In the genomic region with DNA sequence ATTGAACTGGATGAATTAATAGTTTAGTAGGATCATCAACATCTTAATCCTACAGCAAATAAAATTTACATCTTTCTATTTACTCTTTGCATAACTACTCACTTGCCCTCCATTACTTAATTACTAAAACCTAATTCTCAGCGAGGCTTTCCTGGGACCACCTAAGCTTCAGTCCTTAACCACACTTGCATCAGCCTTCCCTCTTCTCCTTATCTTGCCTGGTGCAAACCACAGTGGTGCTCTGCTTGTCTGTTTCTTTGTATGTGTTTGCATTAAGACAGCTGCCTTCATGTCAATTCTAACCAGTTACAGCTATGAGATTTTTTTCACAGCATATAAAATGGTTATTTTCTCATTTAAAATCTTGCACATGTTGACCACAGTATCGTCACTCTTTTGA, we compare ENCODE assay signal across 1 cellular context.
TF ChIP-seq lines count a peak whose summit lies in the region.

No MANE protein-coding gene starts in this region.

TF ChIP-seq in K562, 482 proteins besides CTCF, POLR2A, EP300 and RAD21:
- TF ChIP-seq, protein P1, sequence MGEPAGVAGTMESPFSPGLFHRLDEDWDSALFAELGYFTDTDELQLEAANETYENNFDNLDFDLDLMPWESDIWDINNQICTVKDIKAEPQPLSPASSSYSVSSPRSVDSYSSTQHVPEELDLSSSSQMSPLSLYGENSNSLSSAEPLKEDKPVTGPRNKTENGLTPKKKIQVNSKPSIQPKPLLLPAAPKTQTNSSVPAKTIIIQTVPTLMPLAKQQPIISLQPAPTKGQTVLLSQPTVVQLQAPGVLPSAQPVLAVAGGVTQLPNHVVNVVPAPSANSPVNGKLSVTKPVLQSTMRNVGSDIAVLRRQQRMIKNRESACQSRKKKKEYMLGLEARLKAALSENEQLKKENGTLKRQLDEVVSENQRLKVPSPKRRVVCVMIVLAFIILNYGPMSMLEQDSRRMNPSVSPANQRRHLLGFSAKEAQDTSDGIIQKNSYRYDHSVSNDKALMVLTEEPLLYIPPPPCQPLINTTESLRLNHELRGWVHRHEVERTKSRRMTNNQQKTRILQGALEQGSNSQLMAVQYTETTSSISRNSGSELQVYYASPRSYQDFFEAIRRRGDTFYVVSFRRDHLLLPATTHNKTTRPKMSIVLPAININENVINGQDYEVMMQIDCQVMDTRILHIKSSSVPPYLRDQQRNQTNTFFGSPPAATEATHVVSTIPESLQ (CRISPR knock-in tag; IDR thresholded peaks at IDR 0.05): no peak
- TF ChIP-seq ZNF76 (CRISPR knock-in tag; IDR thresholded peaks at IDR 0.05; ENCODE audit: borderline replicate concordance): no peak
- no peak for TF ChIP-seq BRF1 (IDR thresholded peaks at IDR 0.05; ENCODE audit: borderline replicate concordance, extremely low read depth, insufficient read length)
- TF ChIP-seq TRIM24 (IDR thresholded peaks at IDR 0.05): peak; percentile 90 to 91; a peak in 3 of 4 replicates
- peak; percentile 61; the same call in 1 of the 2 replicates for TF ChIP-seq ESRRA (IDR thresholded peaks at IDR 0.05; ENCODE audit: borderline replicate concordance, low read depth)
- TF ChIP-seq RCOR1 (IDR thresholded peaks at IDR 0.05; ENCODE audit: borderline replicate concordance in 1 of 2, low read depth in 2 of 2, low read length in 2 of 2): peak in 1 of 2 experiments; percentile 66; a peak in 1 of 4 replicates
- TF ChIP-seq HES1 (IDR thresholded peaks at IDR 0.05; ENCODE audit: low read depth): peak; percentile 10; the same call in 1 of the 2 replicates
- TF ChIP-seq ATF4 (CRISPR knock-in tag; IDR thresholded peaks at IDR 0.05): peak; percentile 90
- no peak for TF ChIP-seq ZNF75A (CRISPR knock-in tag; IDR thresholded peaks at IDR 0.05)
- TF ChIP-seq DPF2 (IDR thresholded peaks at IDR 0.05): peak; percentile 66; the same call in 1 of the 2 replicates
- no peak for TF ChIP-seq KDM4B (IDR thresholded peaks at IDR 0.05; ENCODE audit: borderline replicate concordance in 2 of 2, low read depth in 1 of 2)
- peak; percentile 73 for TF ChIP-seq CEBPG (CRISPR knock-in tag; IDR thresholded peaks at IDR 0.05)
- TF ChIP-seq CEBPG (tag; conservative IDR thresholded peaks at IDR 0.05 in 1 of 2, IDR thresholded peaks at IDR 0.05 in 1 of 2): peak; percentile 40 to 61; a peak in 3 of 4 replicates
- TF ChIP-seq MYC (IDR thresholded peaks at IDR 0.05; ENCODE audit: low read depth, low read length): peak; percentile 49
- no peak for TF ChIP-seq MYC (CRISPR knock-in tag; IDR thresholded peaks at IDR 0.05; ENCODE audit: borderline replicate concordance, low read depth)
- no peak for TF ChIP-seq GABPB2 (CRISPR knock-in tag; conservative IDR thresholded peaks at IDR 0.05)
- peak in 1 of 2 experiments; percentile 13; a peak in 1 of 4 replicates for TF ChIP-seq TBL1XR1 (IDR thresholded peaks at IDR 0.05; ENCODE audit: low read length in 2 of 2)
- TF ChIP-seq AFF1 (IDR thresholded peaks at IDR 0.05; ENCODE audit: low read depth in 1 of 2, partially characterized antibody in 2 of 2): peak in 1 of 2 experiments; percentile 86
- TF ChIP-seq CXXC5 (CRISPR knock-in tag; IDR thresholded peaks at IDR 0.05): peak; percentile 22; the same call in 1 of the 2 replicates
- 0 out of 2 replicates have a peak, but pooled peaks have one; percentile 35 for TF ChIP-seq HMBOX1 (IDR thresholded peaks at IDR 0.05)
- TF ChIP-seq KLF16 (IDR thresholded peaks at IDR 0.05): no peak
- TF ChIP-seq LEF1 (IDR thresholded peaks at IDR 0.05): peak; percentile 46; the same call in 1 of the 2 replicates
- no peak for TF ChIP-seq CBFB (CRISPR knock-in tag; IDR thresholded peaks at IDR 0.05)
- TF ChIP-seq RNF2 (IDR thresholded peaks at IDR 0.05): peak; percentile 51; the same call in 1 of the 2 replicates
- peak; percentile 32; the same call in 1 of the 2 replicates for TF ChIP-seq IRF9 (tag; IDR thresholded peaks at IDR 0.05)
- no peak for TF ChIP-seq RUNX1 (IDR thresholded peaks at IDR 0.05; ENCODE audit: low read depth)
- peak; percentile 56; the same call in 1 of the 2 replicates for TF ChIP-seq CBX5 (IDR thresholded peaks at IDR 0.05; ENCODE audit: borderline replicate concordance, low read depth)
- TF ChIP-seq GABPA (tag; conservative IDR thresholded peaks at IDR 0.05; ENCODE audit: low read depth): no peak
- no peak for TF ChIP-seq KLF1 (tag; IDR thresholded peaks at IDR 0.05)
- no peak for TF ChIP-seq KAT8 (IDR thresholded peaks at IDR 0.05; ENCODE audit: low read depth)
- peak; percentile 30; the same call in 1 of the 2 replicates for TF ChIP-seq SOX6 (IDR thresholded peaks at IDR 0.05)
- TF ChIP-seq CREM (IDR thresholded peaks at IDR 0.05; ENCODE audit: low read depth): 0 out of 2 replicates have a peak, but pooled peaks have one; percentile 14
- TF ChIP-seq BHLHE40 (IDR thresholded peaks at IDR 0.05; ENCODE audit: low read length): no peak
- TF ChIP-seq ZNF282 (CRISPR knock-in tag; IDR thresholded peaks at IDR 0.05): no peak
- no peak for TF ChIP-seq CBX2 (IDR thresholded peaks at IDR 0.05; ENCODE audit: insufficient read depth, low read length, poor library complexity, severe bottlenecking)
- 0 out of 2 replicates have a peak, but pooled peaks have one; percentile 32 for TF ChIP-seq TAL1 (IDR thresholded peaks at IDR 0.05)
- peak in 1 of 2 experiments; percentile 36; a peak in 1 of 4 replicates for TF ChIP-seq MLLT1 (IDR thresholded peaks at IDR 0.05)
- peak; percentile 20; the same call in 1 of the 2 replicates for TF ChIP-seq CBFA2T3 (IDR thresholded peaks at IDR 0.05)
- TF ChIP-seq SMARCA4 (IDR thresholded peaks at IDR 0.05): peak; percentile 81; the same call in 1 of the 2 replicates
- no peak for TF ChIP-seq ZNF133 (CRISPR knock-in tag; IDR thresholded peaks at IDR 0.05)
- peak; percentile 40 for TF ChIP-seq SMAD4 (CRISPR knock-in tag; conservative IDR thresholded peaks at IDR 0.05)
- TF ChIP-seq TCF3 (CRISPR knock-in tag; IDR thresholded peaks at IDR 0.05): 0 out of 2 replicates have a peak, but pooled peaks have one; percentile 23
- TF ChIP-seq PKNOX1 (IDR thresholded peaks at IDR 0.05): peak; percentile 33; the same call in 1 of the 2 replicates
- TF ChIP-seq ELK1 (CRISPR knock-in tag; IDR thresholded peaks at IDR 0.05): no peak
- TF ChIP-seq ARID1B (IDR thresholded peaks at IDR 0.05): peak; percentile 71; the same call in 1 of the 2 replicates
- TF ChIP-seq ZNF175 (CRISPR knock-in tag; IDR thresholded peaks at IDR 0.05; ENCODE audit: low read depth): peak; percentile 100
- TF ChIP-seq, protein P2, sequence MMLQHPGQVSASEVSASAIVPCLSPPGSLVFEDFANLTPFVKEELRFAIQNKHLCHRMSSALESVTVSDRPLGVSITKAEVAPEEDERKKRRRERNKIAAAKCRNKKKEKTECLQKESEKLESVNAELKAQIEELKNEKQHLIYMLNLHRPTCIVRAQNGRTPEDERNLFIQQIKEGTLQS (IDR thresholded peaks at IDR 0.05): peak; percentile 71; the same call in 1 of the 2 replicates
- TF ChIP-seq, protein P2 (CRISPR knock-in tag; conservative IDR thresholded peaks at IDR 0.05): no peak
- peak; percentile 48; the same call in 1 of the 2 replicates for TF ChIP-seq TEAD4 (IDR thresholded peaks at IDR 0.05; ENCODE audit: low read length)
- TF ChIP-seq TEAD4 (CRISPR knock-in tag; IDR thresholded peaks at IDR 0.05; ENCODE audit: borderline replicate concordance): no peak
- no peak for TF ChIP-seq ZNF699 (CRISPR knock-in tag; IDR thresholded peaks at IDR 0.05; ENCODE audit: insufficient replicate concordance)
- TF ChIP-seq ZC3H11A (IDR thresholded peaks at IDR 0.05; ENCODE audit: low read depth, low read length): no peak
- no peak for TF ChIP-seq ZNF408 (CRISPR knock-in tag; IDR thresholded peaks at IDR 0.05; ENCODE audit: low read depth)
